Comparison of ENCODE assay signal across 1 cellular context in the genomic region with DNA sequence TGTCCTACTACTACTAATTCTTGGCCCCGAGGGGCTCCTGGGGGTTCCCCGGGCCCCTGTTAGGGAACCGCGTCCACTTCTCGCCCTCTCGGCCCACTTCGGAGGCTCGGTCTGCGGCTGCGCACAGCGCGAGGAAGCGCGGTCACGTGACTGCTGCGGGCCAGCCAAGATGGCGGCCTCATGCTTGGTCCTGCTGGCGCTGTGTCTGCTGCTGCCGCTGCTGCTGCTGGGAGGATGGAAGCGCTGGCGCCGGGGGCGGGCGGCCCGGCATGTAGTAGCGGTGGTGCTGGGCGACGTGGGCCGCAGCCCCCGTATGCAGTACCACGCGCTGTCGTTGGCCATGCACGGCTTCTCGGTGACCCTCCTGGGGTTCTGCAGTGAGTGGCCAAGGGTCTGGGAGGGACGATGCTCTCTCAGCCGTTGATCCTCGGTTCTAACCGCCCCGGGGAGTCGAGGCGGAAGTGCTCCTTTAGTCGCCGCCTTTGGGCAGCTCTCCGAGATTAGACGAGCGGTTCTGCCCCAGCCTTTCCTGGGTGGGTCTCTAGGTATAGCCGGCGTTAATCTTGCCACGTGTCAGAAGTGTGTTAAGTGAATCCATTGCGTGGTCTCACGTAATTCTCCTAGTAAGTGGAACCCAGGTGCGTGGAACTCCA.
A peak's percentile ranks its signal among the peaks of the same experiment; 100 is the strongest.
TF ChIP-seq lines count a peak whose summit lies in the region.

ALG1 (plus strand) TSS at position 163 of the 653 bp plus-strand sequence; CDS start at position 170, 7 bp downstream.

TF ChIP-seq in K562, 482 proteins besides CTCF, POLR2A, EP300 and RAD21 (continued from another document and continues in another):
- peak; percentile 65; the same call in 1 of the 2 replicates for TF ChIP-seq HMGXB4 (CRISPR knock-in tag; IDR thresholded peaks at IDR 0.05)
- TF ChIP-seq, protein P1, sequence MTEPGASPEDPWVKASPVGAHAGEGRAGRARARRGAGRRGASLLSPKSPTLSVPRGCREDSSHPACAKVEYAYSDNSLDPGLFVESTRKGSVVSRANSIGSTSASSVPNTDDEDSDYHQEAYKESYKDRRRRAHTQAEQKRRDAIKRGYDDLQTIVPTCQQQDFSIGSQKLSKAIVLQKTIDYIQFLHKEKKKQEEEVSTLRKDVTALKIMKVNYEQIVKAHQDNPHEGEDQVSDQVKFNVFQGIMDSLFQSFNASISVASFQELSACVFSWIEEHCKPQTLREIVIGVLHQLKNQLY (CRISPR knock-in tag; conservative IDR thresholded peaks at IDR 0.05), result no peak
- peak; percentile 55 for TF ChIP-seq L3MBTL2 (IDR thresholded peaks at IDR 0.05)
- TF ChIP-seq MITF (IDR thresholded peaks at IDR 0.05), result peak; percentile 90; the same call in 1 of the 2 replicates
- TF ChIP-seq TARDBP (IDR thresholded peaks at IDR 0.05), result no peak
- TF ChIP-seq TAF9B (IDR thresholded peaks at IDR 0.05; ENCODE audit: partially characterized antibody), result peak; percentile 84
- TF ChIP-seq CSDE1 (IDR thresholded peaks at IDR 0.05), result no peak
- peak; percentile 99 for TF ChIP-seq PHF20 (IDR thresholded peaks at IDR 0.05; ENCODE audit: partially characterized antibody)
- peak; percentile 91 for TF ChIP-seq TBP (optimal IDR thresholded peaks at IDR 0.05; ENCODE audit: low read depth, low read length)
- 0 out of 2 replicates have a peak, but pooled peaks have one; percentile 15 for TF ChIP-seq JUND (IDR thresholded peaks at IDR 0.05; ENCODE audit: borderline replicate concordance, low read depth, low read length)
- TF ChIP-seq JUND (tag; IDR thresholded peaks at IDR 0.05; ENCODE audit: borderline replicate concordance, low read depth, low read length), result peak; percentile 23; the same call in 1 of the 3 replicates
- TF ChIP-seq GABPA (tag; conservative IDR thresholded peaks at IDR 0.05; ENCODE audit: low read depth), result 0 out of 2 replicates have a peak, but pooled peaks have one; percentile 25
- peak; percentile 100 for TF ChIP-seq TFE3 (CRISPR knock-in tag; IDR thresholded peaks at IDR 0.05)
- TF ChIP-seq CXXC5 (CRISPR knock-in tag; IDR thresholded peaks at IDR 0.05), result peak; percentile 98
- TF ChIP-seq TAF7 (tag; IDR thresholded peaks at IDR 0.05), result peak; percentile 89
- TF ChIP-seq TAL1 (IDR thresholded peaks at IDR 0.05), result no peak
- TF ChIP-seq, protein P2, sequence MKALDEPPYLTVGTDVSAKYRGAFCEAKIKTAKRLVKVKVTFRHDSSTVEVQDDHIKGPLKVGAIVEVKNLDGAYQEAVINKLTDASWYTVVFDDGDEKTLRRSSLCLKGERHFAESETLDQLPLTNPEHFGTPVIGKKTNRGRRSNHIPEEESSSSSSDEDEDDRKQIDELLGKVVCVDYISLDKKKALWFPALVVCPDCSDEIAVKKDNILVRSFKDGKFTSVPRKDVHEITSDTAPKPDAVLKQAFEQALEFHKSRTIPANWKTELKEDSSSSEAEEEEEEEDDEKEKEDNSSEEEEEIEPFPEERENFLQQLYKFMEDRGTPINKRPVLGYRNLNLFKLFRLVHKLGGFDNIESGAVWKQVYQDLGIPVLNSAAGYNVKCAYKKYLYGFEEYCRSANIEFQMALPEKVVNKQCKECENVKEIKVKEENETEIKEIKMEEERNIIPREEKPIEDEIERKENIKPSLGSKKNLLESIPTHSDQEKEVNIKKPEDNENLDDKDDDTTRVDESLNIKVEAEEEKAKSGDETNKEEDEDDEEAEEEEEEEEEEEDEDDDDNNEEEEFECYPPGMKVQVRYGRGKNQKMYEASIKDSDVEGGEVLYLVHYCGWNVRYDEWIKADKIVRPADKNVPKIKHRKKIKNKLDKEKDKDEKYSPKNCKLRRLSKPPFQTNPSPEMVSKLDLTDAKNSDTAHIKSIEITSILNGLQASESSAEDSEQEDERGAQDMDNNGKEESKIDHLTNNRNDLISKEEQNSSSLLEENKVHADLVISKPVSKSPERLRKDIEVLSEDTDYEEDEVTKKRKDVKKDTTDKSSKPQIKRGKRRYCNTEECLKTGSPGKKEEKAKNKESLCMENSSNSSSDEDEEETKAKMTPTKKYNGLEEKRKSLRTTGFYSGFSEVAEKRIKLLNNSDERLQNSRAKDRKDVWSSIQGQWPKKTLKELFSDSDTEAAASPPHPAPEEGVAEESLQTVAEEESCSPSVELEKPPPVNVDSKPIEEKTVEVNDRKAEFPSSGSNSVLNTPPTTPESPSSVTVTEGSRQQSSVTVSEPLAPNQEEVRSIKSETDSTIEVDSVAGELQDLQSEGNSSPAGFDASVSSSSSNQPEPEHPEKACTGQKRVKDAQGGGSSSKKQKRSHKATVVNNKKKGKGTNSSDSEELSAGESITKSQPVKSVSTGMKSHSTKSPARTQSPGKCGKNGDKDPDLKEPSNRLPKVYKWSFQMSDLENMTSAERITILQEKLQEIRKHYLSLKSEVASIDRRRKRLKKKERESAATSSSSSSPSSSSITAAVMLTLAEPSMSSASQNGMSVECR (CRISPR knock-in tag; IDR thresholded peaks at IDR 0.05), result peak; percentile 41; the same call in 1 of the 2 replicates
- peak; percentile 47; the same call in 1 of the 2 replicates for TF ChIP-seq REST (CRISPR knock-in tag; IDR thresholded peaks at IDR 0.05; ENCODE audit: low read depth)
- peak; percentile 94 for TF ChIP-seq CBX1 (IDR thresholded peaks at IDR 0.05; ENCODE audit: low read depth)
- TF ChIP-seq, protein P3, sequence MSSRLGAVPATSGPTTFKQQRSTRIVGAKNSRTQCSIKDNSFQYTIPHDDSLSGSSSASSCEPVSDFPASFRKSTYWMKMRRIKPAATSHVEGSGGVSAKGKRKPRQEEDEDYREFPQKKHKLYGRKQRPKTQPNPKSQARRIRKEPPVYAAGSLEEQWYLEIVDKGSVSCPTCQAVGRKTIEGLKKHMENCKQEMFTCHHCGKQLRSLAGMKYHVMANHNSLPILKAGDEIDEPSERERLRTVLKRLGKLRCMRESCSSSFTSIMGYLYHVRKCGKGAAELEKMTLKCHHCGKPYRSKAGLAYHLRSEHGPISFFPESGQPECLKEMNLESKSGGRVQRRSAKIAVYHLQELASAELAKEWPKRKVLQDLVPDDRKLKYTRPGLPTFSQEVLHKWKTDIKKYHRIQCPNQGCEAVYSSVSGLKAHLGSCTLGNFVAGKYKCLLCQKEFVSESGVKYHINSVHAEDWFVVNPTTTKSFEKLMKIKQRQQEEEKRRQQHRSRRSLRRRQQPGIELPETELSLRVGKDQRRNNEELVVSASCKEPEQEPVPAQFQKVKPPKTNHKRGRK (tag; IDR thresholded peaks at IDR 0.05), result no peak
- no peak for TF ChIP-seq ELF4 (CRISPR knock-in tag; IDR thresholded peaks at IDR 0.05)
- TF ChIP-seq, protein P4, sequence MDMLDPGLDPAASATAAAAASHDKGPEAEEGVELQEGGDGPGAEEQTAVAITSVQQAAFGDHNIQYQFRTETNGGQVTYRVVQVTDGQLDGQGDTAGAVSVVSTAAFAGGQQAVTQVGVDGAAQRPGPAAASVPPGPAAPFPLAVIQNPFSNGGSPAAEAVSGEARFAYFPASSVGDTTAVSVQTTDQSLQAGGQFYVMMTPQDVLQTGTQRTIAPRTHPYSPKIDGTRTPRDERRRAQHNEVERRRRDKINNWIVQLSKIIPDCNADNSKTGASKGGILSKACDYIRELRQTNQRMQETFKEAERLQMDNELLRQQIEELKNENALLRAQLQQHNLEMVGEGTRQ (CRISPR knock-in tag; IDR thresholded peaks at IDR 0.05), result peak; percentile 98
- peak; percentile 34; the same call in 1 of the 2 replicates for TF ChIP-seq MXI1 (IDR thresholded peaks at IDR 0.05; ENCODE audit: low read depth, low read length)
- peak; percentile 71 for TF ChIP-seq CTBP1 (IDR thresholded peaks at IDR 0.05; ENCODE audit: borderline replicate concordance)
- TF ChIP-seq TOE1 (IDR thresholded peaks at IDR 0.05; ENCODE audit: borderline replicate concordance), result peak; percentile 100
- no peak for TF ChIP-seq TOE1 (CRISPR knock-in tag; IDR thresholded peaks at IDR 0.05; ENCODE audit: borderline replicate concordance, low read depth)
- 0 out of 2 replicates have a peak, but pooled peaks have one; percentile 6 for TF ChIP-seq SMARCE1 (IDR thresholded peaks at IDR 0.05)
- TF ChIP-seq FOXJ3 (CRISPR knock-in tag; IDR thresholded peaks at IDR 0.05), result no peak
- no peak for TF ChIP-seq EZH2 (IDR thresholded peaks at IDR 0.05; ENCODE audit: borderline replicate concordance, low read depth, low read length)
- TF ChIP-seq POLR2AphosphoS2 (IDR thresholded peaks at IDR 0.05; ENCODE audit: low read length), result no peak
- TF ChIP-seq E2F3 (CRISPR knock-in tag; IDR thresholded peaks at IDR 0.05), result peak; percentile 76; the same call in 1 of the 2 replicates
- TF ChIP-seq GTF2E2 (tag; IDR thresholded peaks at IDR 0.05), result peak; percentile 77
- TF ChIP-seq YY1 (IDR thresholded peaks at IDR 0.05; ENCODE audit: borderline replicate concordance in 1 of 3, control insufficient read depth in 1 of 3, extremely low read depth in 1 of 3, insufficient read depth in 3 of 3, insufficient read length in 1 of 3, insufficient replicate concordance in 2 of 3, low read depth in 1 of 3, low read length in 2 of 3), result peak; percentile 95 to 99 (median 98)
- peak; percentile 40 to 71; a peak in 2 of 4 replicates for TF ChIP-seq FOXK2 (conservative IDR thresholded peaks at IDR 0.05 in 1 of 2, IDR thresholded peaks at IDR 0.05 in 1 of 2; ENCODE audit: low read depth in 2 of 2)
- peak; percentile 9; the same call in 1 of the 2 replicates for TF ChIP-seq SOX6 (IDR thresholded peaks at IDR 0.05)
- no peak for TF ChIP-seq ARID3A (IDR thresholded peaks at IDR 0.05; ENCODE audit: borderline replicate concordance, low read depth, low read length)
- TF ChIP-seq SAP30 (IDR thresholded peaks at IDR 0.05; ENCODE audit: borderline replicate concordance, insufficient read depth, low read depth, low read length, poor library complexity, severe bottlenecking), result peak; percentile 98
- peak; percentile 33; the same call in 1 of the 2 replicates for TF ChIP-seq MBD2 (IDR thresholded peaks at IDR 0.05; ENCODE audit: borderline replicate concordance, low read depth)
- TF ChIP-seq KDM4B (IDR thresholded peaks at IDR 0.05; ENCODE audit: borderline replicate concordance in 2 of 2, low read depth in 1 of 2), result peak in 1 of 2 experiments; percentile 54; a peak in 1 of 4 replicates
